20 cellular contexts compared by ENCODE assay signal in the genomic region with DNA sequence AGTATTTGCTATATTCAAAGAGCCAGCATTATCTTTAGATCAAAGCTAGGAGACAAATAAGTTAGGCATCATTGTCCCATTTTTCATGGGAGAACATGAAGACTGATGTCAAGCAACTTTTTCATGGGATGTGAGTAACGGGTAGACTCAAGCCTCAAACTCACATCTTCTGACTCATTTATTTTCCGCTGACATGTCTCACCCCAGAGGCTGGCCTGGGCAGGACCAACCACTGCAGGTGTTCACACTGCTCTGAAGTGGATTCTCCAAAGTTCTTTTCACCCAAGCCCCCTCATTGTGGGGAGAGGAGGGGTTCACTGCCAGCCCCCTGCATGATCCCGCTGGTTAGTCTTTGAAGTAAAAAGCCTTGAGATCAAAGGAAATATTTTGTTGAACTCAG. TPM values are rescaled to one million over a fixed set of nuclear protein-coding genes. Genes with fewer than 3 reads are reported as not detected.
DNase-seq lines count a peak whose midpoint lies in the region; ATAC-seq and TF ChIP-seq lines count a peak whose summit lies in the region.
"Had no signal": no experiment of that assay in that cellular context is flagged by ENCODE, and none has a peak within 500 bp of the region (broad histone marks: within the 10 kb centered on the region; RNA-seq: fewer than 3 reads in every experiment).

No MANE protein-coding gene starts in this region.

- POLR2A ChIA-PET in activated CD4-positive, alpha-beta T cell treated with anti-CD3 and anti-CD28 coated beads, Interleukin-2, amount 10 ng/mL, durations not matched to agents 7 days and 5 days (lab: Charles Lee) = no interaction called here

- no peaks in the 10 kb centered on the region for H3K4me1 Mint-ChIP-seq in activated CD4-positive, alpha-beta T cell treated with anti-CD3 and anti-CD28 coated beads, Interleukin-2, amount 10 ng/mL, durations not matched to agents 7 days and 5 days

- CTCF ChIA-PET in activated CD4-positive, alpha-beta T cell treated with anti-CD3 and anti-CD28 coated beads, Interleukin-2, amount 10 ng/mL, durations not matched to agents 7 days and 5 days (lab: Charles Lee) = no interaction called here

- intact Hi-C loops in aorta (cut with DNase I) = loop anchor here in 1 of 2 donors (10.0 kb wide), 1 partner anchor 248 kb away; a partner anchor contains a TSS

- H3K27ac ChIP-seq in RWPE2 (ENCODE audit: poor library complexity, severe bottlenecking) (peak overlapping the region; percentile 81), foreskin keratinocyte (peak overlapping the region; percentile 94), aorta (ENCODE audit: low read depth in 1 of 2, low read length in 2 of 2) (no peak overlapping the region)
- H3K27ac ChIP-seq: prostate gland had no signal

- no peak overlapping the region for H3K4me3 Mint-ChIP-seq in activated CD4-positive, alpha-beta T cell treated with anti-CD3 and anti-CD28 coated beads, Interleukin-2, amount 10 ng/mL, durations not matched to agents 7 days and 5 days
- H3K4me3 Mint-ChIP-seq: CD14-positive monocyte had no signal

- ATAC-seq in RWPE2 (ENCODE audit: low read depth) = peak; percentile 29; the same call in 1 of the 3 replicates
- peak; percentile 51 for ATAC-seq in foreskin keratinocyte
- no peak for ATAC-seq in esophagus mucosa
- no peak for ATAC-seq in aorta (ENCODE audit: low FRiP score)

- no peaks in the 10 kb centered on the region for H3K27me3 Mint-ChIP-seq in activated CD4-positive, alpha-beta T cell treated with anti-CD3 and anti-CD28 coated beads, Interleukin-2, amount 10 ng/mL, durations not matched to agents 7 days and 5 days

- no peaks in the 10 kb centered on the region for H3K27me3 ChIP-seq in RWPE2 (ENCODE audit: insufficient read depth, poor library complexity, severe bottlenecking)
- H3K27me3 ChIP-seq in foreskin keratinocyte = no peaks in the 10 kb centered on the region
- H3K27me3 ChIP-seq in aorta (ENCODE audit: control insufficient read depth in 1 of 2, insufficient read depth in 2 of 2, low read length in 1 of 2) = no peaks in the 10 kb centered on the region

- no peaks in the 10 kb centered on the region for H3K9me3 ChIP-seq in RWPE2 (ENCODE audit: severe bottlenecking)
- H3K9me3 ChIP-seq in aorta (ENCODE audit: control insufficient read depth, low read length) = no peaks in the 10 kb centered on the region
- H3K9me3 ChIP-seq: prostate gland had no signal

- no peaks in the 10 kb centered on the region for H3K9me3 Mint-ChIP-seq in activated CD4-positive, alpha-beta T cell treated with anti-CD3 and anti-CD28 coated beads, Interleukin-2, amount 10 ng/mL, durations not matched to agents 7 days and 5 days
- H3K9me3 Mint-ChIP-seq: CD14-positive monocyte had no signal

- no peak for TF ChIP-seq CTCF in RWPE2 (IDR thresholded peaks at IDR 0.05; ENCODE audit: poor library complexity, severe bottlenecking)
- TF ChIP-seq CTCF in foreskin keratinocyte (conservative IDR thresholded peaks at IDR 0.05) = peak; percentile 22

- peak; percentile 30 for DNase-seq in activated CD4-positive, alpha-beta T cell treated with anti-CD3 and anti-CD28 coated beads for 48 hours
- DNase-seq in activated CD4-positive, alpha-beta T cell treated with anti-CD3 and anti-CD28 coated beads, Interleukin-2, amount 10 ng/mL, durations not matched to agents 7 days and 5 days = no peak
- peak; percentile 52 for DNase-seq in EL
- no peak for DNase-seq in RWPE2 (ENCODE audit: low spot score)
- peak; percentile 80 to 92 for DNase-seq in foreskin keratinocyte
- DNase-seq in NCI-H446 (lab: John Stamatoyannopoulos, UW) = no peak
- DNase-seq in aorta = no peak
- DNase-seq: amygdala; cerebellar nuclear complex; DMS153; effector memory CD4-positive, alpha-beta T cell; hypothalamus; kidney glomerular epithelial cell; midbrain; NCI-H146; NCI-H82 had no signal

- 93 to 98% methylated on average over 3 of the region's 3 CpGs for WGBS in aorta, 2 donors

- no peaks in the 10 kb centered on the region for H3K36me3 ChIP-seq in RWPE2 (ENCODE audit: low read depth)
- no peaks in the 10 kb centered on the region for H3K36me3 ChIP-seq in aorta (ENCODE audit: control insufficient read depth in 1 of 2, insufficient read depth in 2 of 2, low read length in 1 of 2)
- H3K36me3 ChIP-seq: prostate gland had no signal

- H3K4me3 ChIP-seq in RWPE2 (ENCODE audit: severe bottlenecking) = no peak overlapping the region
- no peak overlapping the region for H3K4me3 ChIP-seq in aorta (ENCODE audit: low read length in 2 of 2)
- H3K4me3 ChIP-seq: prostate gland, skin epidermis had no signal

- H3K4me1 ChIP-seq in RWPE2 (ENCODE audit: insufficient read depth, poor library complexity, severe bottlenecking) = peaks cover 17% of the 10 kb centered on the region
- H3K4me1 ChIP-seq in foreskin keratinocyte = peaks cover 25% of the 10 kb centered on the region
- no peaks in the 10 kb centered on the region for H3K4me1 ChIP-seq in aorta (ENCODE audit: control insufficient read depth in 1 of 2, insufficient read depth in 2 of 2, low read length in 2 of 2)
- H3K4me1 ChIP-seq: prostate gland had no signal

- H3K36me3 Mint-ChIP-seq in activated CD4-positive, alpha-beta T cell treated with anti-CD3 and anti-CD28 coated beads, Interleukin-2, amount 10 ng/mL, durations not matched to agents 7 days and 5 days (ENCODE audit: low read depth) = no peaks in the 10 kb centered on the region
- H3K36me3 Mint-ChIP-seq: CD14-positive monocyte had no signal

- no peak overlapping the region for H3K27ac Mint-ChIP-seq in activated CD4-positive, alpha-beta T cell treated with anti-CD3 and anti-CD28 coated beads, Interleukin-2, amount 10 ng/mL, durations not matched to agents 7 days and 5 days

RNA-seq across cellular contexts. Expression of a gene that starts 34.9 kb away (rescaled TPM):
- under 1 TPM; 0.15 to 0.42 TPM for total RNA-seq in activated CD4-positive, alpha-beta T cell treated with anti-CD3 and anti-CD28 coated beads, Interleukin-2, amount 10 ng/mL, durations not matched to agents 7 days and 5 days
- total RNA-seq in foreskin keratinocyte (83.8 and 106 TPM in 2 replicates), esophagus mucosa (4.9 TPM), aorta (10 to 100 TPM; 45.6 to 51.5 TPM)
- polyA plus RNA-seq in foreskin keratinocyte (106 and 127 TPM in 2 replicates), aorta (10 to 100 TPM; 30.1 to 53.0 TPM)

Comparison
In these comparisons a context has a peak if more than half of its experiments do, and no peak if none do; other contexts are left out.
1. DNase-seq: peak in activated CD4-positive, alpha-beta T cell treated with anti-CD3 and anti-CD28 coated beads for 48 hours (single experiment), EL (single experiment) and foreskin keratinocyte (2 of 2); none in activated CD4-positive, alpha-beta T cell treated with anti-CD3 and anti-CD28 coated beads, Interleukin-2, amount 10 ng/mL, durations not matched to agents 7 days and 5 days (single experiment), RWPE2 (single experiment), NCI-H446 (0 of 2) and aorta (0 of 2).
2. ATAC-seq: peak in RWPE2 (single experiment) and foreskin keratinocyte (single experiment); none in esophagus mucosa (single experiment) and aorta (single experiment).
3. H3K27ac ChIP-seq: peak in RWPE2 (single experiment) and foreskin keratinocyte (single experiment); none in aorta (0 of 2).